In genomic region chr12:105321125-105321524, GRCh38 we compare ENCODE assay signal across 24 cellular contexts. TPM values are rescaled to one million over a fixed set of nuclear protein-coding genes. Genes with fewer than 3 reads are reported as not detected.
DNase-seq lines count a peak whose midpoint lies in the region; ATAC-seq, FAIRE-seq and TF ChIP-seq lines count a peak whose summit lies in the region.
"Had no signal": no experiment of that assay in that cellular context is flagged by ENCODE, and none has a peak within 500 bp of the region (broad histone marks: within the 10 kb centered on the region; RNA-seq: fewer than 3 reads in every experiment).

No MANE protein-coding gene starts in this region.

- WGBS in small intestine, 3 donors = 3 to 25% (median 16%) methylated on average over 2 of the region's 2 CpGs
- WGBS in mesendoderm (ENCODE audit: extremely low coverage, insufficient coverage, low lambda C conversion rate) = no CpG with 5 or more reads among the region's 2 CpGs

- no peak for ATAC-seq in activated CD4-positive, alpha-beta T cell treated with anti-CD3 and anti-CD28 coated beads for 36 hours
- ATAC-seq in GM21529 (IDR thresholded peaks at IDR 0.05; ENCODE audit: unreplicated experiment) (peak; percentile 40), activated B cell treated with CpG ODN at 0.5 μM for 24 hours (ENCODE audit: low read depth) (peak; percentile 34)

- H3K36me3 Mint-ChIP-seq in activated CD4-positive, alpha-beta T cell treated with anti-CD3 and anti-CD28 coated beads, Interleukin-2, amount 10 ng/mL, durations not matched to agents 24 days and 14 days (ENCODE audit: low read depth) = peaks cover 4% of the 10 kb centered on the region
- no peaks in the 10 kb centered on the region for H3K36me3 Mint-ChIP-seq in activated CD4-positive, alpha-beta T cell treated with anti-CD3 and anti-CD28 coated beads for 36 hours (ENCODE audit: low read depth)
- H3K36me3 Mint-ChIP-seq in activated B cell treated with CpG ODN at 0.5 μM for 24 hours (ENCODE audit: low read depth) = no peaks in the 10 kb centered on the region
- H3K36me3 Mint-ChIP-seq: brain, IgD-negative memory B cell had no signal

- no peaks in the 10 kb centered on the region for H3K79me1 ChIP-seq in mesendoderm (ENCODE audit: low read length)

- H2AK5ac ChIP-seq in mesendoderm (ENCODE audit: low read length) = no peak overlapping the region

- H3K9me3 ChIP-seq in small intestine (ENCODE audit: control insufficient read depth, low read depth) (no peaks in the 10 kb centered on the region), SJCRH30 (replicated peaks) (no peaks in the 10 kb centered on the region)

- no peak overlapping the region for H3K4me3 Mint-ChIP-seq in activated CD4-positive, alpha-beta T cell treated with anti-CD3 and anti-CD28 coated beads, Interleukin-2, amount 10 ng/mL, durations not matched to agents 24 days and 14 days
- no peak overlapping the region for H3K4me3 Mint-ChIP-seq in activated CD4-positive, alpha-beta T cell treated with anti-CD3 and anti-CD28 coated beads for 36 hours
- H3K4me3 Mint-ChIP-seq in activated B cell treated with CpG ODN at 0.5 μM for 24 hours = no peak overlapping the region
- H3K4me3 Mint-ChIP-seq: activated naive CD4-positive, alpha-beta T cell treated with anti-CD3 and anti-CD28 coated beads for 36 hours; brain; dendritic cell treated with granulocyte-macrophage colony-stimulating factor and Interleukin-4, amounts not matched to agents 40 ng/mL and 50 ng/mL, for 4 days; IgD-negative memory B cell; immature natural killer cell; nephron progenitor cell; stimulated activated naive CD8-positive, alpha-beta T cell treated with anti-CD3 and anti-CD28 coated beads, Interleukin-15, Interleukin-2, amounts not matched to agents 100 ng/mL and 50 ng/mL, for 24 hours had no signal

- CTCF ChIA-PET in activated CD4-positive, alpha-beta T cell treated with anti-CD3 and anti-CD28 coated beads for 36 hours (lab: Charles Lee) = interaction anchor here (1.4 to 2.1 kb wide), 2 partner anchors 11 to 62 kb away, joined by 7 to 8 read pairs; no protein-coding TSS in a partner anchor
- CTCF ChIA-PET in activated B cell treated with CpG ODN at 0.5 μM for 24 hours (lab: Charles Lee) = interaction anchor here (1.2 to 3.0 kb wide), 3 partner anchors 58 to 62 kb away, joined by 3 to 19 read pairs (median 5); no protein-coding TSS in a partner anchor

- FAIRE-seq in small intestine (lab: Jason Lieb, UNC) = no peak
- FAIRE-seq: A204.1 had no signal

- H2BK120ac ChIP-seq in mesendoderm (ENCODE audit: low read depth, low read length) = no peak overlapping the region

- peak; percentile 61 for DNase-seq in activated CD4-positive, alpha-beta T cell treated with anti-CD3 and anti-CD28 coated beads, Interleukin-2, amount 10 ng/mL, durations not matched to agents 24 days and 14 days
- DNase-seq in activated CD4-positive, alpha-beta T cell treated with anti-CD3 and anti-CD28 coated beads for 36 hours = no peak
- no peak for DNase-seq in activated B cell treated with CpG ODN at 0.5 μM for 24 hours
- DNase-seq in small intestine = peak; percentile 38
- DNase-seq in stimulated activated CD4-positive, alpha-beta T cell treated with anti-CD3 and anti-CD28 coated beads, Interleukin-4, amount 100 ng/mL, for 4 hours = no peak
- no peak for DNase-seq in mesendoderm
- no peak for DNase-seq in SJCRH30
- DNase-seq: activated naive CD4-positive, alpha-beta T cell treated with anti-CD3 and anti-CD28 coated beads for 36 hours; EL; erythroblast; immature natural killer cell; NCI-H1092 treated with DMSO at 0.1 percent for 48 hours; NCI-H2171 treated with DMSO at 0.1 percent for 48 hours; NCI-H82; nephron progenitor cell had no signal

- no peak for TF ChIP-seq CTCF in activated B cell treated with CpG ODN at 0.5 μM for 24 hours (IDR thresholded peaks at IDR 0.05)

- H3K4me1 ChIP-seq in small intestine (ENCODE audit: control insufficient read depth in 2 of 2, insufficient read depth in 1 of 2, low read depth in 1 of 2, low read length in 1 of 2) (peaks cover 0 to 3% of the 10 kb centered on the region in 2 donors), mesendoderm (ENCODE audit: control insufficient read depth, low read depth, low read length) (no peaks in the 10 kb centered on the region), SJCRH30 (no peaks in the 10 kb centered on the region)

- peaks cover 49% of the 10 kb centered on the region for H3K4me1 Mint-ChIP-seq in activated CD4-positive, alpha-beta T cell treated with anti-CD3 and anti-CD28 coated beads, Interleukin-2, amount 10 ng/mL, durations not matched to agents 24 days and 14 days
- H3K4me1 Mint-ChIP-seq in activated CD4-positive, alpha-beta T cell treated with anti-CD3 and anti-CD28 coated beads for 36 hours = no peaks in the 10 kb centered on the region
- no peaks in the 10 kb centered on the region for H3K4me1 Mint-ChIP-seq in activated B cell treated with CpG ODN at 0.5 μM for 24 hours
- H3K4me1 Mint-ChIP-seq: brain had no signal

- H4K5ac ChIP-seq in mesendoderm (ENCODE audit: low read length) = no peak overlapping the region

- no peak overlapping the region for H3K56ac ChIP-seq in mesendoderm (ENCODE audit: low read length)

- H3K27me3 Mint-ChIP-seq in activated CD4-positive, alpha-beta T cell treated with anti-CD3 and anti-CD28 coated beads, Interleukin-2, amount 10 ng/mL, durations not matched to agents 24 days and 14 days = no peaks in the 10 kb centered on the region
- H3K27me3 Mint-ChIP-seq in activated CD4-positive, alpha-beta T cell treated with anti-CD3 and anti-CD28 coated beads for 36 hours = no peaks in the 10 kb centered on the region
- H3K27me3 Mint-ChIP-seq in activated B cell treated with CpG ODN at 0.5 μM for 24 hours = no peaks in the 10 kb centered on the region
- H3K27me3 Mint-ChIP-seq: dendritic cell treated with granulocyte-macrophage colony-stimulating factor and Interleukin-4, amounts not matched to agents 40 ng/mL and 50 ng/mL, for 4 days; IgD-negative memory B cell; progenitor cell of endocrine pancreas; stimulated activated naive CD8-positive, alpha-beta T cell treated with anti-CD3 and anti-CD28 coated beads, Interleukin-15, Interleukin-2, amounts not matched to agents 100 ng/mL and 50 ng/mL, for 24 hours had no signal

- no peak overlapping the region for H2BK15ac ChIP-seq in mesendoderm (replicated peaks; ENCODE audit: low read depth)

- no peaks in the 10 kb centered on the region for H3K36me3 ChIP-seq in small intestine (ENCODE audit: control insufficient read depth in 2 of 2, insufficient read depth in 2 of 2, low read length in 2 of 2)
- no peaks in the 10 kb centered on the region for H3K36me3 ChIP-seq in mesendoderm (ENCODE audit: control insufficient read depth, insufficient read depth, low read length)
- H3K36me3 ChIP-seq in SJCRH30 = no peaks in the 10 kb centered on the region

- H3K4me3 ChIP-seq in small intestine (ENCODE audit: low read depth in 1 of 2, low read length in 2 of 2) (no peak overlapping the region), mesendoderm (ENCODE audit: low read length) (no peak overlapping the region), SJCRH30 (no peak overlapping the region)
- H3K4me3 ChIP-seq: smooth muscle cell had no signal

- POLR2A ChIA-PET in activated CD4-positive, alpha-beta T cell treated with anti-CD3 and anti-CD28 coated beads for 36 hours (lab: Charles Lee) = interaction anchor here (0.7 kb wide), 1 partner anchor 11 kb away, joined by 3 read pairs; no protein-coding TSS in a partner anchor
- POLR2A ChIA-PET in activated B cell treated with CpG ODN at 0.5 μM for 24 hours (lab: Charles Lee) = no interaction called here

- no peaks in the 10 kb centered on the region for H3K27me3 ChIP-seq in small intestine (ENCODE audit: control insufficient read depth in 2 of 2, insufficient read depth in 2 of 2, low read length in 2 of 2)
- no peaks in the 10 kb centered on the region for H3K27me3 ChIP-seq in mesendoderm (ENCODE audit: insufficient read depth, low read length, poor library complexity)
- no peaks in the 10 kb centered on the region; the same call in 1 of the 2 replicates for H3K27me3 ChIP-seq in SJCRH30

- H3K23ac ChIP-seq in mesendoderm (ENCODE audit: low read length) = no peak overlapping the region

- H2BK5ac ChIP-seq in mesendoderm (ENCODE audit: low read length) = no peak overlapping the region

- H3K27ac Mint-ChIP-seq in activated CD4-positive, alpha-beta T cell treated with anti-CD3 and anti-CD28 coated beads, Interleukin-2, amount 10 ng/mL, durations not matched to agents 24 days and 14 days = no peak overlapping the region
- no peak overlapping the region for H3K27ac Mint-ChIP-seq in activated CD4-positive, alpha-beta T cell treated with anti-CD3 and anti-CD28 coated beads for 36 hours
- no peak overlapping the region for H3K27ac Mint-ChIP-seq in activated B cell treated with CpG ODN at 0.5 μM for 24 hours
- H3K27ac Mint-ChIP-seq: activated naive CD4-positive, alpha-beta T cell treated with anti-CD3 and anti-CD28 coated beads for 36 hours; brain; dendritic cell treated with granulocyte-macrophage colony-stimulating factor and Interleukin-4, amounts not matched to agents 40 ng/mL and 50 ng/mL, for 4 days; immature natural killer cell; nephron progenitor cell; stimulated activated naive CD8-positive, alpha-beta T cell treated with anti-CD3 and anti-CD28 coated beads, Interleukin-15, Interleukin-2, amounts not matched to agents 100 ng/mL and 50 ng/mL, for 24 hours had no signal

- no peak overlapping the region for H3K4ac ChIP-seq in mesendoderm (ENCODE audit: low read depth, low read length)

- no peak overlapping the region for H3K9ac ChIP-seq in mesendoderm (ENCODE audit: low read length)

- no peak overlapping the region for H4K8ac ChIP-seq in mesendoderm (ENCODE audit: low read depth, low read length)

- H3K18ac ChIP-seq in mesendoderm (ENCODE audit: low read length) = no peak overlapping the region

- peaks cover 8% of the 10 kb centered on the region for H3K9me3 Mint-ChIP-seq in activated CD4-positive, alpha-beta T cell treated with anti-CD3 and anti-CD28 coated beads, Interleukin-2, amount 10 ng/mL, durations not matched to agents 24 days and 14 days
- H3K9me3 Mint-ChIP-seq in activated CD4-positive, alpha-beta T cell treated with anti-CD3 and anti-CD28 coated beads for 36 hours (ENCODE audit: low read depth) = no peaks in the 10 kb centered on the region
- H3K9me3 Mint-ChIP-seq in activated B cell treated with CpG ODN at 0.5 μM for 24 hours = no peaks in the 10 kb centered on the region
- H3K9me3 Mint-ChIP-seq: activated naive CD4-positive, alpha-beta T cell treated with anti-CD3 and anti-CD28 coated beads for 36 hours; brain; dendritic cell treated with granulocyte-macrophage colony-stimulating factor and Interleukin-4, amounts not matched to agents 40 ng/mL and 50 ng/mL, for 4 days; immature natural killer cell; nephron progenitor cell; stimulated activated naive CD8-positive, alpha-beta T cell treated with anti-CD3 and anti-CD28 coated beads, Interleukin-15, Interleukin-2, amounts not matched to agents 100 ng/mL and 50 ng/mL, for 24 hours had no signal

- intact Hi-C loops in activated CD4-positive, alpha-beta T cell treated with anti-CD3 and anti-CD28 coated beads, Interleukin-2, amount 10 ng/mL, durations not matched to agents 24 days and 14 days (cut with micrococcal nuclease) = loop anchor here (2.0 to 5.0 kb wide), 2 partner anchors 36 to 62 kb away; no protein-coding TSS in a partner anchor
- intact Hi-C loops in activated CD4-positive, alpha-beta T cell treated with anti-CD3 and anti-CD28 coated beads for 36 hours (cut with DNase I, micrococcal nuclease) = loop anchor here in 1 of 2 experiments (2.0 kb wide), 1 partner anchor 62 kb away; no protein-coding TSS in a partner anchor
- intact Hi-C loops in activated B cell treated with CpG ODN at 0.5 μM for 24 hours (cut with micrococcal nuclease) = loop anchor here (1.0 to 5.0 kb wide), 2 partner anchors 36 to 62 kb away; no protein-coding TSS in a partner anchor

- no peak overlapping the region for H3K4me2 ChIP-seq in mesendoderm (ENCODE audit: low read length)
- H3K4me2 ChIP-seq: smooth muscle cell had no signal

- H3K79me2 ChIP-seq in mesendoderm (ENCODE audit: control insufficient read depth, insufficient read depth, low read length) = no peaks in the 10 kb centered on the region

- H3K27ac ChIP-seq in small intestine (ENCODE audit: low read depth in 1 of 2, low read length in 1 of 2) (no peak overlapping the region), mesendoderm (ENCODE audit: low read depth, low read length) (no peak overlapping the region), SJCRH30 (no peak overlapping the region)
- H3K27ac ChIP-seq: VCaP had no signal

RNA-seq across cellular contexts. Expression of gene C12orf75, which starts 9.4 kb away (rescaled TPM):
- 91.4 and 96.1 TPM in 2 replicates for total RNA-seq in activated CD4-positive, alpha-beta T cell treated with anti-CD3 and anti-CD28 coated beads, Interleukin-2, amount 10 ng/mL, durations not matched to agents 24 days and 14 days
- total RNA-seq in activated CD4-positive, alpha-beta T cell treated with anti-CD3 and anti-CD28 coated beads for 36 hours = 10 to 100 TPM; 53.8 to 59.9 TPM
- total RNA-seq in activated B cell treated with CpG ODN at 0.5 μM for 24 hours = 37.1 and 40.8 TPM in 2 replicates
- polyA plus RNA-seq in small intestine = 10 to 100 TPM; 14.2 to 44.7 (median 29.5) TPM
- 18.9 TPM for polyA plus RNA-seq in mesendoderm (2013, experiment 1 of 2)
- polyA plus RNA-seq in mesendoderm (2013, experiment 2 of 2) = 19.9 TPM
- total RNA-seq in SJCRH30 (2014; rRNA removed; shearing (Covaris generic)) = 36.2 and 36.8 TPM in 2 replicates

Comparison
In these comparisons a context has a peak if more than half of its experiments do, and no peak if none do; other contexts are left out.
1. DNase-seq: peak in activated CD4-positive, alpha-beta T cell treated with anti-CD3 and anti-CD28 coated beads, Interleukin-2, amount 10 ng/mL, durations not matched to agents 24 days and 14 days (single experiment) and small intestine (single experiment); none in activated CD4-positive, alpha-beta T cell treated with anti-CD3 and anti-CD28 coated beads for 36 hours (single experiment), activated B cell treated with CpG ODN at 0.5 μM for 24 hours (single experiment), stimulated activated CD4-positive, alpha-beta T cell treated with anti-CD3 and anti-CD28 coated beads, Interleukin-4, amount 100 ng/mL, for 4 hours (0 of 2), mesendoderm (single experiment) and SJCRH30 (0 of 2).